20 cellular contexts compared by ENCODE assay signal in genomic region chr11:130995266-130995665, GRCh38.
A peak's percentile ranks its signal among the peaks of the same experiment; 100 is the strongest.
DNase-seq lines count a peak whose midpoint lies in the region; TF ChIP-seq lines count a peak whose summit lies in the region.
"Had no signal": no experiment of that assay in that cellular context is flagged by ENCODE, and none has a peak within 500 bp of the region (broad histone marks: within the 10 kb centered on the region; RNA-seq: fewer than 3 reads in every experiment).

No MANE protein-coding gene starts in this region.

- peak overlapping the region; percentile 52 for H2AFZ ChIP-seq in osteoblast (ENCODE audit: low read length)
- H2AFZ ChIP-seq: GM23248 had no signal

- H3K36me3 Mint-ChIP-seq in type B pancreatic cell: no peaks in the 10 kb centered on the region
- no peaks in the 10 kb centered on the region for H3K36me3 Mint-ChIP-seq in Caco-2 (ENCODE audit: insufficient read depth, unreplicated experiment)

- no peaks in the 10 kb centered on the region for H3K79me2 ChIP-seq in osteoblast (ENCODE audit: insufficient read depth, low read length)

- peak; percentile 88 for DNase-seq in DMS79 treated with DMSO at 0.1 percent for 48 hours (lab: John Stamatoyannopoulos, UW)
- DNase-seq in M059J (ENCODE audit: low read depth): peak; percentile 3
- peak; percentile 3 for DNase-seq in RPMI7951 (ENCODE audit: low read depth)
- DNase-seq in osteoblast (ENCODE audit: insufficient read length, low spot score, missing footprints): no peak
- no peak for DNase-seq in type B pancreatic cell (ENCODE audit: extremely low spot score, unreplicated experiment)
- no peak for DNase-seq in Caco-2
- DNase-seq in SHP77 (lab: John Stamatoyannopoulos, UW): no peak
- DNase-seq: DMS 273 treated with DMSO at 0.1 percent for 48 hours, GDM1, GM23248, HCEC 1CT, KBM-7, NCI-H1048, NCI-H1436, NCI-H1930, NCI-H345, NCI-H524 treated with DMSO at 0.1 percent for 48 hours, RPMI8226, SJCRH30 had no signal

- POLR2A ChIA-PET in Caco-2 (lab: Charles Lee): no interaction called here

- H3K4me2 ChIP-seq in osteoblast (ENCODE audit: insufficient read depth, low read length): no peak overlapping the region

- H4K20me1 ChIP-seq in osteoblast (ENCODE audit: insufficient read depth, low read length): no peaks in the 10 kb centered on the region

- intact Hi-C loops in Caco-2 (cut with micrococcal nuclease; ENCODE audit: unreplicated experiment): no loop called here

- no peak overlapping the region for H3K4me3 Mint-ChIP-seq in type B pancreatic cell
- no peak overlapping the region for H3K4me3 Mint-ChIP-seq in Caco-2 (ENCODE audit: unreplicated experiment)

- H3K4me3 ChIP-seq in osteoblast (ENCODE audit: insufficient read depth, low read length): no peak overlapping the region
- H3K4me3 ChIP-seq in Caco-2 (ENCODE audit: low read depth, low read length): no peak overlapping the region
- H3K4me3 ChIP-seq: GM23248, SJCRH30 had no signal

- no peaks in the 10 kb centered on the region for H3K4me1 Mint-ChIP-seq in type B pancreatic cell (ENCODE audit: unreplicated experiment)
- H3K4me1 Mint-ChIP-seq in Caco-2 (ENCODE audit: low read depth, unreplicated experiment): peaks cover 6% of the 10 kb centered on the region

- no TSS peak for BruUV-seq in Caco-2 (replicated peaks; lab: Mats Ljungman, UMichigan)

- no peak for TF ChIP-seq CTCF in osteoblast (IDR thresholded peaks at IDR 0.05; ENCODE audit: extremely low read depth, low read depth, low read length)
- TF ChIP-seq CTCF in type B pancreatic cell (conservative IDR thresholded peaks at IDR 0.05): no peak
- TF ChIP-seq CTCF in Caco-2 (IDR thresholded peaks at IDR 0.05; ENCODE audit: insufficient read depth in 1 of 2, low read depth in 1 of 2, low read length in 1 of 2, severe bottlenecking in 1 of 2, unreplicated experiment in 1 of 2): no peak

- H3K36me3 ChIP-seq in osteoblast (ENCODE audit: insufficient read depth, low read length) (no peaks in the 10 kb centered on the region), Caco-2 (ENCODE audit: control insufficient read depth, insufficient read depth, low read length) (no peaks in the 10 kb centered on the region)
- H3K36me3 ChIP-seq: SJCRH30 had no signal

- H3K4me1 ChIP-seq in osteoblast (ENCODE audit: insufficient read depth, low read length) (peaks cover 18% of the 10 kb centered on the region), Caco-2 (peaks cover 3% of the 10 kb centered on the region; the same call in 1 of the 2 replicates)
- H3K4me1 ChIP-seq: SJCRH30 had no signal

- H3K27ac Mint-ChIP-seq in type B pancreatic cell: no peak overlapping the region
- no peak overlapping the region for H3K27ac Mint-ChIP-seq in Caco-2 (ENCODE audit: unreplicated experiment)

- H3K9me3 ChIP-seq in osteoblast (ENCODE audit: low read depth, low read length) (no peaks in the 10 kb centered on the region), Caco-2 (no peaks in the 10 kb centered on the region)
- H3K9me3 ChIP-seq: SJCRH30 had no signal

- peaks cover 26% of the 10 kb centered on the region for H3K27me3 Mint-ChIP-seq in type B pancreatic cell
- peaks cover 25% of the 10 kb centered on the region for H3K27me3 Mint-ChIP-seq in Caco-2 (ENCODE audit: insufficient read depth, unreplicated experiment)

- CTCF ChIA-PET in Caco-2 (lab: Charles Lee): no interaction called here

- H3K27ac ChIP-seq in osteoblast (ENCODE audit: low read depth, low read length): no peak overlapping the region
- H3K27ac ChIP-seq: C4-2B, GM23248, SJCRH30 had no signal

- H3K9me3 Mint-ChIP-seq in type B pancreatic cell (no peaks in the 10 kb centered on the region), Caco-2 (ENCODE audit: unreplicated experiment) (peaks cover 24% of the 10 kb centered on the region)

- no peaks in the 10 kb centered on the region for H3K27me3 ChIP-seq in osteoblast (ENCODE audit: insufficient read depth, low read length)
- 0 out of 2 replicates have a peak, but pooled peaks cover 2% of the 10 kb centered on the region for H3K27me3 ChIP-seq in Caco-2 (replicated peaks; ENCODE audit: control insufficient read depth, insufficient read depth, low read length)
- H3K27me3 ChIP-seq: SJCRH30 had no signal

Comparison
In these comparisons a context has a peak if more than half of its experiments do, and no peak if none do; other contexts are left out.
1. DNase-seq: peak in DMS79 treated with DMSO at 0.1 percent for 48 hours (single experiment), M059J (single experiment) and RPMI7951 (single experiment); none in osteoblast (single experiment), type B pancreatic cell (single experiment), Caco-2 (0 of 2) and SHP77 (0 of 2).